ENCODE assay signal across 8 cellular contexts in the genomic region with DNA sequence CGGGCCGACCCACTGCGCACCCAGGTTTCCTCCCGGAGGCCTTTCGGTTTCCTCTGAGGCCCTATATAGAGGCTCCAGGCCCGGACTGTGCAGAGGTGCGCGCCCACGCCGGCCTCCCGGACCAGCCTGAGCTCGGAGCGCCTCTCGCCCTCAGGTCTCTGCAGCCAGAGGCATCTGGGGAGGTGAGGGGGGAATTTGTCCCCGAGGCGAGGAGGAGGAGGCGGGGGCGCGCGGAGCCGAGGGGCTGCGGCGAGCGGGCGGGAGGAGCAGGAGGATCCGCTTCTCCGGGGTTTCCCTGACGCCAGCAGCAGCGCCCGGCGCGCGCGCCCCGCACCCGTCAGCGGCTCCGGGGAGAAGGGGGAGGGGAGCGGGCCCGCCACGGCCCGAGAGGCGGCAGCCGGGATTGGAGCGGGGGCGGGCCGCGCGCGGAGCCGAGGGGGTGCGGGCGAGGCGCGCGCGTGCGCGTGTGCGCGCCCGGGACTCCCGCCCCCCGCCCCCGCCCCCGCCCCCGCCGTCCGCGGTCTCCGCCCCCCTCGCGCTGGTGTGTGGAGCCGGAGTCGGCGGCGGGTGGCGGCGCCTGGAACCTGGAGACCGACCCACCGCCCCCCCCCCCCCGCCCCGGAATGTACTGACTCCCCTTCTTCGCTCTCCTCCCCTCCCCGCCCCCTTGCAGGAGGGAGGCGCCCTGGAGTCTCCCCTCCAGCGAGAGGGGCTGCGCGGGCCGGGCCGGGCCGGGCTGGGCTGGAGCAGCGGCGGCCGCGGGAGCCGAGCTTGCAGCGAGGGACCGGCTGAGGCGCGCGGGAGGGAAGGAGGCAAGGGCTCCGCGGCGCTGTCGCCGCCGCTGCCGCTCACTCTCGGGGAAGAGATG. TPM values are rescaled to one million over a fixed set of nuclear protein-coding genes. Genes with fewer than 3 reads are reported as not detected.
A peak's percentile ranks its signal among the peaks of the same experiment; 100 is the strongest.
DNase-seq lines count a peak whose midpoint lies in the region; ATAC-seq and TF ChIP-seq lines count a peak whose summit lies in the region.

A gene with protein sequence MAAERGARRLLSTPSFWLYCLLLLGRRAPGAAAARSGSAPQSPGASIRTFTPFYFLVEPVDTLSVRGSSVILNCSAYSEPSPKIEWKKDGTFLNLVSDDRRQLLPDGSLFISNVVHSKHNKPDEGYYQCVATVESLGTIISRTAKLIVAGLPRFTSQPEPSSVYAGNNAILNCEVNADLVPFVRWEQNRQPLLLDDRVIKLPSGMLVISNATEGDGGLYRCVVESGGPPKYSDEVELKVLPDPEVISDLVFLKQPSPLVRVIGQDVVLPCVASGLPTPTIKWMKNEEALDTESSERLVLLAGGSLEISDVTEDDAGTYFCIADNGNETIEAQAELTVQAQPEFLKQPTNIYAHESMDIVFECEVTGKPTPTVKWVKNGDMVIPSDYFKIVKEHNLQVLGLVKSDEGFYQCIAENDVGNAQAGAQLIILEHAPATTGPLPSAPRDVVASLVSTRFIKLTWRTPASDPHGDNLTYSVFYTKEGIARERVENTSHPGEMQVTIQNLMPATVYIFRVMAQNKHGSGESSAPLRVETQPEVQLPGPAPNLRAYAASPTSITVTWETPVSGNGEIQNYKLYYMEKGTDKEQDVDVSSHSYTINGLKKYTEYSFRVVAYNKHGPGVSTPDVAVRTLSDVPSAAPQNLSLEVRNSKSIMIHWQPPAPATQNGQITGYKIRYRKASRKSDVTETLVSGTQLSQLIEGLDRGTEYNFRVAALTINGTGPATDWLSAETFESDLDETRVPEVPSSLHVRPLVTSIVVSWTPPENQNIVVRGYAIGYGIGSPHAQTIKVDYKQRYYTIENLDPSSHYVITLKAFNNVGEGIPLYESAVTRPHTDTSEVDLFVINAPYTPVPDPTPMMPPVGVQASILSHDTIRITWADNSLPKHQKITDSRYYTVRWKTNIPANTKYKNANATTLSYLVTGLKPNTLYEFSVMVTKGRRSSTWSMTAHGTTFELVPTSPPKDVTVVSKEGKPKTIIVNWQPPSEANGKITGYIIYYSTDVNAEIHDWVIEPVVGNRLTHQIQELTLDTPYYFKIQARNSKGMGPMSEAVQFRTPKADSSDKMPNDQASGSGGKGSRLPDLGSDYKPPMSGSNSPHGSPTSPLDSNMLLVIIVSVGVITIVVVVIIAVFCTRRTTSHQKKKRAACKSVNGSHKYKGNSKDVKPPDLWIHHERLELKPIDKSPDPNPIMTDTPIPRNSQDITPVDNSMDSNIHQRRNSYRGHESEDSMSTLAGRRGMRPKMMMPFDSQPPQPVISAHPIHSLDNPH (N-terminal part only) (plus strand): TSS at position 653 of the 868 bp plus-strand sequence. CDS start 213 bp downstream, at position 866.

- intact Hi-C loops in activated CD8-positive, alpha-beta T cell treated with anti-CD3 and anti-CD28 coated beads for 36 hours (cut with micrococcal nuclease) = no loop called here
- intact Hi-C loops in dorsolateral prefrontal cortex (cut with DNase I) = loop anchor here (2.0 to 10.0 kb wide), 4 partner anchors 29 to 270 kb away; a partner anchor contains a TSS

- H3K27ac ChIP-seq in dorsolateral prefrontal cortex (peak within 1 kb of the TSS; percentile 80 to 100 (median 99)), liver (ENCODE audit: low read depth in 1 of 2, low read length in 2 of 2) (peak within 1 kb of the TSS; percentile 88 to 95)

- peak; percentile 25 to 43 for DNase-seq in NOMO-1 (lab: John Stamatoyannopoulos, UW; ENCODE audit: unreplicated experiment in 2 of 2)
- DNase-seq in NOMO-1 treated with dmso at 0.1 percent for 144 hours (lab: John Stamatoyannopoulos, UW; ENCODE audit: unreplicated experiment) = no peak
- DNase-seq in NCI-H524 (lab: John Stamatoyannopoulos, UW) = peak; percentile 84 to 92
- DNase-seq in activated CD8-positive, alpha-beta T cell treated with anti-CD3 and anti-CD28 coated beads for 36 hours = peak; percentile 76
- DNase-seq in dorsolateral prefrontal cortex = peak; percentile 77 to 93 (median 87)
- peak; percentile 61 to 67 for DNase-seq in stimulated activated CD4-positive, alpha-beta T cell treated with anti-CD3 and anti-CD28 coated beads, Interleukin-2, amount 100 ng/mL, for 48 hours

- H3K9me3 Mint-ChIP-seq in activated CD8-positive, alpha-beta T cell treated with anti-CD3 and anti-CD28 coated beads for 36 hours = no peaks in the 10 kb centered on the region

- POLR2A ChIA-PET in activated CD8-positive, alpha-beta T cell treated with anti-CD3 and anti-CD28 coated beads for 36 hours (lab: Charles Lee) = interaction anchor here (1.0 kb wide), 1 partner anchor 82 kb away, joined by 3 read pairs; no protein-coding TSS in a partner anchor

- peak; percentile 61 for ATAC-seq in HG03280 (IDR thresholded peaks at IDR 0.05; ENCODE audit: unreplicated experiment)
- ATAC-seq in activated CD8-positive, alpha-beta T cell treated with anti-CD3 and anti-CD28 coated beads for 36 hours = peak; percentile 79

- TF ChIP-seq RAD21 in liver (IDR thresholded peaks at IDR 0.05) = no peak

- peak within 1 kb of the TSS; percentile 28 for H3K27ac Mint-ChIP-seq in activated CD8-positive, alpha-beta T cell treated with anti-CD3 and anti-CD28 coated beads for 36 hours

- peak within 1 kb of the TSS; percentile 71 to 92 (median 80) for H3K4me3 ChIP-seq in dorsolateral prefrontal cortex
- peak within 1 kb of the TSS; percentile 66 to 99 (median 78) for H3K4me3 ChIP-seq in liver (ENCODE audit: low read depth in 1 of 3, low read length in 3 of 3)

- CTCF ChIA-PET in activated CD8-positive, alpha-beta T cell treated with anti-CD3 and anti-CD28 coated beads for 36 hours (lab: Charles Lee) = interaction anchor here (0.8 to 1.3 kb wide), 3 partner anchors 11 to 268 kb away, joined by 3 read pairs; no protein-coding TSS in a partner anchor

- H3K9ac ChIP-seq in liver (ENCODE audit: low read depth in 1 of 2, low read length in 2 of 2) = peak within 1 kb of the TSS; percentile 87 to 92

- no peaks in the 10 kb centered on the region for H3K36me3 ChIP-seq in liver (ENCODE audit: control insufficient read depth in 4 of 4, insufficient read depth in 3 of 4, low read depth in 1 of 4, low read length in 3 of 4)

- H3K4me1 Mint-ChIP-seq in activated CD8-positive, alpha-beta T cell treated with anti-CD3 and anti-CD28 coated beads for 36 hours (ENCODE audit: low read depth) = peaks cover 8% of the 10 kb centered on the region

- peaks cover 0 to 16% (median 1%) of the 10 kb centered on the region in 4 donors for H3K4me1 ChIP-seq in liver (ENCODE audit: control insufficient read depth in 4 of 4, insufficient read depth in 4 of 4, low read length in 3 of 4)

- H3K36me3 Mint-ChIP-seq in activated CD8-positive, alpha-beta T cell treated with anti-CD3 and anti-CD28 coated beads for 36 hours (ENCODE audit: low read depth) = no peaks in the 10 kb centered on the region

- H3K4me3 Mint-ChIP-seq in activated CD8-positive, alpha-beta T cell treated with anti-CD3 and anti-CD28 coated beads for 36 hours = peak within 1 kb of the TSS; percentile 72

- WGBS in liver = under 1% methylated on average over 102 of the region's 110 CpGs

- no peaks in the 10 kb centered on the region for H3K27me3 ChIP-seq in dorsolateral prefrontal cortex
- no peaks in the 10 kb centered on the region for H3K27me3 ChIP-seq in liver (ENCODE audit: control insufficient read depth in 4 of 4, insufficient read depth in 4 of 4, low read length in 3 of 4)

- H3K27me3 Mint-ChIP-seq in activated CD8-positive, alpha-beta T cell treated with anti-CD3 and anti-CD28 coated beads for 36 hours = peaks cover 28% of the 10 kb centered on the region

- no peak for TF ChIP-seq CTCF in activated CD8-positive, alpha-beta T cell treated with anti-CD3 and anti-CD28 coated beads for 36 hours (IDR thresholded peaks at IDR 0.05)
- TF ChIP-seq CTCF in dorsolateral prefrontal cortex (IDR thresholded peaks at IDR 0.05 in 54 of 56, conservative IDR thresholded peaks at IDR 0.05 in 2 of 56; ENCODE audit: low read depth in 1 of 56, partially characterized antibody in 56 of 56) = peak in 1 of 56 donors; percentile 26
- no peak for TF ChIP-seq CTCF in liver (IDR thresholded peaks at IDR 0.05; ENCODE audit: low read depth, low read length, missing input control)

- H3K9me3 ChIP-seq in liver (ENCODE audit: control insufficient read depth in 4 of 4, low read length in 3 of 4) = no peaks in the 10 kb centered on the region

TF ChIP-seq in liver, 16 proteins besides CTCF, POLR2A, EP300 and RAD21 (continues in another document):
- TF ChIP-seq, protein P1, sequence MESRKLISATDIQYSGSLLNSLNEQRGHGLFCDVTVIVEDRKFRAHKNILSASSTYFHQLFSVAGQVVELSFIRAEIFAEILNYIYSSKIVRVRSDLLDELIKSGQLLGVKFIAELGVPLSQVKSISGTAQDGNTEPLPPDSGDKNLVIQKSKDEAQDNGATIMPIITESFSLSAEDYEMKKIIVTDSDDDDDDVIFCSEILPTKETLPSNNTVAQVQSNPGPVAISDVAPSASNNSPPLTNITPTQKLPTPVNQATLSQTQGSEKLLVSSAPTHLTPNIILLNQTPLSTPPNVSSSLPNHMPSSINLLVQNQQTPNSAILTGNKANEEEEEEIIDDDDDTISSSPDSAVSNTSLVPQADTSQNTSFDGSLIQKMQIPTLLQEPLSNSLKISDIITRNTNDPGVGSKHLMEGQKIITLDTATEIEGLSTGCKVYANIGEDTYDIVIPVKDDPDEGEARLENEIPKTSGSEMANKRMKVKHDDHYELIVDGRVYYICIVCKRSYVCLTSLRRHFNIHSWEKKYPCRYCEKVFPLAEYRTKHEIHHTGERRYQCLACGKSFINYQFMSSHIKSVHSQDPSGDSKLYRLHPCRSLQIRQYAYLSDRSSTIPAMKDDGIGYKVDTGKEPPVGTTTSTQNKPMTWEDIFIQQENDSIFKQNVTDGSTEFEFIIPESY (IDR thresholded peaks at IDR 0.05) = no peak
- no peak for TF ChIP-seq TAF1 (conservative IDR thresholded peaks at IDR 0.05)
- TF ChIP-seq NR2F2 (IDR thresholded peaks at IDR 0.05) = no peak
- TF ChIP-seq, protein P2, sequence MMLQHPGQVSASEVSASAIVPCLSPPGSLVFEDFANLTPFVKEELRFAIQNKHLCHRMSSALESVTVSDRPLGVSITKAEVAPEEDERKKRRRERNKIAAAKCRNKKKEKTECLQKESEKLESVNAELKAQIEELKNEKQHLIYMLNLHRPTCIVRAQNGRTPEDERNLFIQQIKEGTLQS (IDR thresholded peaks at IDR 0.05) = no peak
- TF ChIP-seq HNF4A (conservative IDR thresholded peaks at IDR 0.05) = no peak

RNA-seq across cellular contexts. Expression of the gene that starts here (rescaled TPM):
- 1 to 10 TPM; 2.8 to 3.1 TPM for total RNA-seq in activated CD8-positive, alpha-beta T cell treated with anti-CD3 and anti-CD28 coated beads for 36 hours
- total RNA-seq in dorsolateral prefrontal cortex = 100 to 1,000 TPM in 22 of 120 experiments, 10 to 100 TPM in 98; 53.3 to 164 (median 83.2) TPM
- total RNA-seq in liver = 1 to 10 TPM; 5.6 to 9.9 TPM
- 1 to 10 TPM; 1.6 to 5.9 TPM for polyA plus RNA-seq in liver

Comparison
In these comparisons a context has a peak if more than half of its experiments do, and no peak if none do; other contexts are left out.
1. RNA of the gene that starts here (total RNA-seq): 53.3 to 164 TPM in dorsolateral prefrontal cortex; 5.6 to 9.9 TPM in liver and 2.8 to 3.1 TPM in activated CD8-positive, alpha-beta T cell treated with anti-CD3 and anti-CD28 coated beads for 36 hours; every median in the first group is over 4 times any median in the second.